In genomic region chr2:217006217-217006616, GRCh38 we compare ENCODE assay signal across 17 cellular contexts.
DNase-seq lines count a peak whose midpoint lies in the region; ATAC-seq, FAIRE-seq and TF ChIP-seq lines count a peak whose summit lies in the region.
"Had no signal": no experiment of that assay in that cellular context is flagged by ENCODE, and none has a peak within 500 bp of the region (broad histone marks: within the 10 kb centered on the region; RNA-seq: fewer than 3 reads in every experiment).

No MANE protein-coding gene starts in this region.

- H2BK12ac ChIP-seq in mesenchymal stem cell (ENCODE audit: low read length in 2 of 2) = no peak overlapping the region
- no peak overlapping the region for H2BK12ac ChIP-seq in trophoblast cell (ENCODE audit: low read length)

- no peak overlapping the region for H2BK5ac ChIP-seq in mesenchymal stem cell (ENCODE audit: low read depth, low read length, poor library complexity, severe bottlenecking)
- H2BK5ac ChIP-seq in trophoblast cell (ENCODE audit: low read depth, low read length, poor library complexity) = no peak overlapping the region

- H4K8ac ChIP-seq in mesenchymal stem cell (ENCODE audit: low read length) = no peak overlapping the region
- no peak overlapping the region for H4K8ac ChIP-seq in trophoblast cell (ENCODE audit: low read depth, low read length)

- H3K9me3 ChIP-seq in mesenchymal stem cell (ENCODE audit: control insufficient read depth, low read length) (no peaks in the 10 kb centered on the region), trophoblast cell (ENCODE audit: insufficient read depth, low read depth, low read length) (peaks cover 1% of the 10 kb centered on the region)

- no peak overlapping the region for H3K4me3 Mint-ChIP-seq in nephron progenitor cell
- H3K4me3 Mint-ChIP-seq: GM23338, H9, HFFc6 had no signal

- H3K4me1 ChIP-seq in mesenchymal stem cell (ENCODE audit: control insufficient read depth, insufficient read depth, low read depth, low read length) (no peaks in the 10 kb centered on the region), trophoblast cell (ENCODE audit: control insufficient read depth in 1 of 2, insufficient read depth in 2 of 2, low read length in 2 of 2) (no peaks in the 10 kb centered on the region)

- no peak overlapping the region for H2AFZ ChIP-seq in mesenchymal stem cell (ENCODE audit: low read depth, low read length)
- no peak overlapping the region for H2AFZ ChIP-seq in trophoblast cell (ENCODE audit: insufficient read depth, low read length, poor library complexity)
- H2AFZ ChIP-seq: GM23338 had no signal

- H4K91ac ChIP-seq in mesenchymal stem cell (ENCODE audit: low read length) (peak overlapping the region; percentile 43), trophoblast cell (ENCODE audit: low read depth, low read length) (no peak overlapping the region)

- peaks cover 5% of the 10 kb centered on the region for H3K9me3 Mint-ChIP-seq in nephron progenitor cell
- H3K9me3 Mint-ChIP-seq: GM23338, H9, HFFc6 had no signal

- H3K18ac ChIP-seq in mesenchymal stem cell (ENCODE audit: low read depth in 1 of 2, low read length in 2 of 2) = no peak overlapping the region
- peak overlapping the region; percentile 51 for H3K18ac ChIP-seq in trophoblast cell (ENCODE audit: low read length)

- H3K27me3 ChIP-seq in mesenchymal stem cell (ENCODE audit: control insufficient read depth in 1 of 2, insufficient read depth in 1 of 2, low read length in 2 of 2) = no peaks in the 10 kb centered on the region
- no peaks in the 10 kb centered on the region for H3K27me3 ChIP-seq in trophoblast cell (ENCODE audit: insufficient read depth, low read length)

- peaks cover 3% of the 10 kb centered on the region for H3K27me3 Mint-ChIP-seq in nephron progenitor cell (ENCODE audit: low read depth, poor library complexity)

- no peak for TF ChIP-seq POLR2A in GM12891 (IDR thresholded peaks at IDR 0.05; ENCODE audit: low read depth, low read length)

- H3K9ac ChIP-seq in mesenchymal stem cell (ENCODE audit: low read length) = no peak overlapping the region
- no peak overlapping the region for H3K9ac ChIP-seq in trophoblast cell (ENCODE audit: low read length)

- H2AK5ac ChIP-seq in mesenchymal stem cell (ENCODE audit: low read length, severe bottlenecking) (no peak overlapping the region), trophoblast cell (ENCODE audit: low read length) (no peak overlapping the region)

- H2BK120ac ChIP-seq in mesenchymal stem cell (ENCODE audit: low read depth, low read length) (no peak overlapping the region), trophoblast cell (ENCODE audit: insufficient read depth, low read length, poor library complexity) (no peak overlapping the region)

- no peaks in the 10 kb centered on the region for H3K36me3 Mint-ChIP-seq in nephron progenitor cell (ENCODE audit: low read depth)
- H3K36me3 Mint-ChIP-seq: CD4-positive, alpha-beta memory T cell had no signal

- H3K4me3 ChIP-seq in mesenchymal stem cell (ENCODE audit: insufficient read depth in 1 of 2, low read depth in 1 of 2, low read length in 2 of 2) (no peak overlapping the region), trophoblast cell (ENCODE audit: low read depth, low read length) (no peak overlapping the region)
- H3K4me3 ChIP-seq: GM23338 had no signal

- no peak for TF ChIP-seq CTCF in nephron progenitor cell (IDR thresholded peaks at IDR 0.05)

- H3K27ac ChIP-seq in mesenchymal stem cell (ENCODE audit: low read length, poor library complexity, severe bottlenecking) (no peak overlapping the region), trophoblast cell (ENCODE audit: low read depth, low read length) (no peak overlapping the region)

- ATAC-seq in GM21515 (IDR thresholded peaks at IDR 0.05; ENCODE audit: unreplicated experiment) = no peak
- ATAC-seq: GM23338, HCT116 had no signal

- no peak for FAIRE-seq in GM12891 (lab: Jason Lieb, UNC)
- FAIRE-seq: G401.6, GM19239 had no signal

- H3K36me3 ChIP-seq in mesenchymal stem cell (ENCODE audit: control insufficient read depth in 1 of 2, insufficient read depth in 2 of 2, low read depth in 1 of 2, low read length in 2 of 2) = no peaks in the 10 kb centered on the region
- H3K36me3 ChIP-seq in trophoblast cell (ENCODE audit: control insufficient read depth in 1 of 2, insufficient read depth in 2 of 2, low read length in 2 of 2) = no peaks in the 10 kb centered on the region

- H3K4ac ChIP-seq in mesenchymal stem cell (ENCODE audit: low read depth in 1 of 2, low read length in 2 of 2) (no peak overlapping the region), trophoblast cell (ENCODE audit: low read depth, low read length) (no peak overlapping the region)

- H3K4me2 ChIP-seq in mesenchymal stem cell (ENCODE audit: low read length, poor library complexity, severe bottlenecking) = no peak overlapping the region
- H3K4me2 ChIP-seq in trophoblast cell (ENCODE audit: low read length) = no peak overlapping the region
- H3K4me2 ChIP-seq: GM23338 had no signal

- peaks cover 8% of the 10 kb centered on the region for H3K4me1 Mint-ChIP-seq in nephron progenitor cell
- H3K4me1 Mint-ChIP-seq: CD4-positive, alpha-beta memory T cell had no signal

- H3K14ac ChIP-seq in mesenchymal stem cell (ENCODE audit: low read length in 2 of 2) = peak overlapping the region in 1 of 2 experiments; percentile 6
- H3K14ac ChIP-seq in trophoblast cell (ENCODE audit: low read length) = peak overlapping the region; percentile 34

- H4K12ac ChIP-seq in trophoblast cell (ENCODE audit: low read depth, low read length) = no peak overlapping the region

- H3K79me1 ChIP-seq in mesenchymal stem cell (replicated peaks; ENCODE audit: low read length, poor library complexity, severe bottlenecking) (no peaks in the 10 kb centered on the region), trophoblast cell (ENCODE audit: low read length) (no peaks in the 10 kb centered on the region)

- H3K79me2 ChIP-seq in trophoblast cell (ENCODE audit: control insufficient read depth, insufficient read depth, low read length, poor library complexity) = no peaks in the 10 kb centered on the region

- H3K23ac ChIP-seq in mesenchymal stem cell (ENCODE audit: low read length in 2 of 2) (no peak overlapping the region), trophoblast cell (ENCODE audit: low read length) (no peak overlapping the region)

- no peak overlapping the region for H2BK15ac ChIP-seq in mesenchymal stem cell (ENCODE audit: low read depth, poor library complexity, severe bottlenecking)

- 91% methylated on average over 3 of the region's 3 CpGs for WGBS in mesenchymal stem cell
- WGBS in trophoblast cell (ENCODE audit: extremely low coverage, insufficient coverage, insufficient read length) = no CpG with 5 or more reads among the region's 3 CpGs

- no peak for DNase-seq in mesenchymal stem cell
- DNase-seq in nephron progenitor cell = no peak
- DNase-seq in trophoblast cell = no peak
- no peak for DNase-seq in NCI-H1105 (lab: John Stamatoyannopoulos, UW)
- no peak for DNase-seq in GM12891 (ENCODE audit: insufficient read length, low spot score)
- DNase-seq: C1 segment of cervical spinal cord; CD4-positive, alpha-beta memory T cell; COR-L47; DMS153; DND-41; H9; HFFc6 had no signal

- H3K27ac Mint-ChIP-seq in nephron progenitor cell = peak overlapping the region; percentile 6
- H3K27ac Mint-ChIP-seq: CD4-positive, alpha-beta memory T cell; GM23338; H9; HFFc6 had no signal

TF ChIP-seq in GM12891, 5 proteins besides CTCF, POLR2A, EP300 and RAD21:
- TF ChIP-seq PAX5 (IDR thresholded peaks at IDR 0.05; ENCODE audit: insufficient read depth, low read length, severe bottlenecking) (no peak), TAF1 (IDR thresholded peaks at IDR 0.05; ENCODE audit: low read depth, low read length) (no peak), SPI1 (IDR thresholded peaks at IDR 0.05; ENCODE audit: low read depth, low read length) (no peak), POLR2AphosphoS5 (IDR thresholded peaks at IDR 0.05; ENCODE audit: low read depth, low read length) (no peak), POU2F2 (IDR thresholded peaks at IDR 0.05; ENCODE audit: low read depth, low read length) (no peak)
